Comparison of ENCODE assay signal across 15 cellular contexts in genomic region chr19:50327013-50327412, GRCh38. TPM values are rescaled to one million over a fixed set of nuclear protein-coding genes. Genes with fewer than 3 reads are reported as not detected.
DNase-seq lines count a peak whose midpoint lies in the region; ATAC-seq and TF ChIP-seq lines count a peak whose summit lies in the region.
"Had no signal": no experiment of that assay in that cellular context is flagged by ENCODE, and none has a peak within 500 bp of the region (broad histone marks: within the 10 kb centered on the region; RNA-seq: fewer than 3 reads in every experiment).

No MANE protein-coding gene starts in this region.

- no peak overlapping the region for H2AFZ ChIP-seq in SU-DHL-6 (ENCODE audit: low read depth, low read length, severe bottlenecking)
- no peak overlapping the region for H2AFZ ChIP-seq in hepatocyte

- H3K79me2 ChIP-seq in SU-DHL-6 (ENCODE audit: insufficient read depth, low read length) (0 out of 2 replicates have a peak, but pooled peaks cover 3% of the 10 kb centered on the region), hepatocyte (no peaks in the 10 kb centered on the region)

- no peaks in the 10 kb centered on the region for H3K9me3 ChIP-seq in SU-DHL-6 (ENCODE audit: insufficient read depth, low read length)
- no peaks in the 10 kb centered on the region for H3K9me3 ChIP-seq in hepatocyte (ENCODE audit: low read depth)
- H3K9me3 ChIP-seq in prostate gland: no peaks in the 10 kb centered on the region
- H3K9me3 ChIP-seq: psoas muscle had no signal

- 0 out of 2 replicates have a peak, but pooled peaks cover 9% of the 10 kb centered on the region for H4K20me1 ChIP-seq in SU-DHL-6 (ENCODE audit: low read depth, low read length)
- peaks cover 3% of the 10 kb centered on the region for H4K20me1 ChIP-seq in hepatocyte (ENCODE audit: insufficient read depth, poor library complexity, severe bottlenecking)

- no peak for TF ChIP-seq POLR2A in prostate gland (IDR thresholded peaks at IDR 0.05)

- no peak overlapping the region for H3K27ac ChIP-seq in SU-DHL-6 (ENCODE audit: low read depth, low read length)
- H3K27ac ChIP-seq in hepatocyte: no peak overlapping the region
- no peak overlapping the region for H3K27ac ChIP-seq in prostate gland
- H3K27ac ChIP-seq: psoas muscle had no signal

- no peak for TF ChIP-seq CTCF in SU-DHL-6 (IDR thresholded peaks at IDR 0.05; ENCODE audit: insufficient read depth, low read length, poor library complexity, severe bottlenecking)
- TF ChIP-seq CTCF in hepatocyte (IDR thresholded peaks at IDR 0.05; ENCODE audit: poor library complexity): no peak
- TF ChIP-seq CTCF in prostate gland (IDR thresholded peaks at IDR 0.05): no peak

- H3K4me3 ChIP-seq in SU-DHL-6 (ENCODE audit: insufficient read depth, low read length, poor library complexity, severe bottlenecking) (peak overlapping the region; percentile 32), hepatocyte (no peak overlapping the region), prostate gland (no peak overlapping the region)
- H3K4me3 ChIP-seq: psoas muscle had no signal

- peaks cover 37% of the 10 kb centered on the region for H3K27me3 Mint-ChIP-seq in activated naive CD4-positive, alpha-beta T cell treated with anti-CD3 and anti-CD28 coated beads for 36 hours (ENCODE audit: low read depth)
- peaks cover 14% of the 10 kb centered on the region for H3K27me3 Mint-ChIP-seq in stimulated activated memory B cell treated with anti-CD40 and anti-IgM and Interleukin-4, amounts not matched to agents 10 μg/mL and 1 μg/mL and 100 μg/mL, for 72 hours

- peaks cover 8% of the 10 kb centered on the region for H3K36me3 Mint-ChIP-seq in activated naive CD4-positive, alpha-beta T cell treated with anti-CD3 and anti-CD28 coated beads for 36 hours (ENCODE audit: low read depth)
- H3K36me3 Mint-ChIP-seq in stimulated activated memory B cell treated with anti-CD40 and anti-IgM and Interleukin-4, amounts not matched to agents 10 μg/mL and 1 μg/mL and 100 μg/mL, for 72 hours: peaks cover 36% of the 10 kb centered on the region

- H3K27ac Mint-ChIP-seq in activated naive CD4-positive, alpha-beta T cell treated with anti-CD3 and anti-CD28 coated beads for 36 hours: no peak overlapping the region
- peak overlapping the region; percentile 58 for H3K27ac Mint-ChIP-seq in stimulated activated memory B cell treated with anti-CD40 and anti-IgM and Interleukin-4, amounts not matched to agents 10 μg/mL and 1 μg/mL and 100 μg/mL, for 72 hours

- ATAC-seq in stimulated activated memory B cell treated with anti-CD40 and anti-IgM and Interleukin-4, amounts not matched to agents 10 μg/mL and 1 μg/mL and 100 μg/mL, for 72 hours: no peak
- ATAC-seq in HG03175 (IDR thresholded peaks at IDR 0.05; ENCODE audit: unreplicated experiment): no peak
- ATAC-seq: psoas muscle had no signal

- intact Hi-C loops in activated naive CD4-positive, alpha-beta T cell treated with anti-CD3 and anti-CD28 coated beads for 36 hours (cut with micrococcal nuclease): loop anchor here (5.0 kb wide), 1 partner anchor 300 kb away; the partner anchor contains the start of genes VRK3 and ZNF473
- intact Hi-C loops in prostate gland (cut with DNase I): no loop called here

- H3K4me1 ChIP-seq in hepatocyte (ENCODE audit: insufficient read depth) (peaks cover 14% of the 10 kb centered on the region), prostate gland (replicated peaks) (peaks cover 10% of the 10 kb centered on the region)

- peaks cover 15% of the 10 kb centered on the region for H3F3A ChIP-seq in SU-DHL-6 (ENCODE audit: insufficient read depth)

- no peaks in the 10 kb centered on the region for H3K27me3 ChIP-seq in SU-DHL-6 (ENCODE audit: low read length)
- peaks cover 28% of the 10 kb centered on the region for H3K27me3 ChIP-seq in hepatocyte
- H3K27me3 ChIP-seq in prostate gland (replicated peaks; ENCODE audit: insufficient read depth): no peaks in the 10 kb centered on the region

- peak overlapping the region; percentile 61 for H3K4me2 ChIP-seq in SU-DHL-6 (ENCODE audit: low read depth, low read length, poor library complexity, severe bottlenecking)
- H3K4me2 ChIP-seq in hepatocyte: peak overlapping the region; percentile 76

- H3K36me3 ChIP-seq in SU-DHL-6 (ENCODE audit: low read length): no peaks in the 10 kb centered on the region
- H3K36me3 ChIP-seq in hepatocyte (replicated peaks; ENCODE audit: insufficient read depth, low read depth): no peaks in the 10 kb centered on the region
- H3K36me3 ChIP-seq in prostate gland: no peaks in the 10 kb centered on the region

- CTCF ChIA-PET in activated naive CD4-positive, alpha-beta T cell treated with anti-CD3 and anti-CD28 coated beads for 36 hours (lab: Charles Lee): interaction anchor here (0.6 kb wide), 1 partner anchor 598 kb away, joined by 4 read pairs; no protein-coding TSS in a partner anchor

- no peaks in the 10 kb centered on the region for H3K9me3 Mint-ChIP-seq in activated naive CD4-positive, alpha-beta T cell treated with anti-CD3 and anti-CD28 coated beads for 36 hours
- no peaks in the 10 kb centered on the region for H3K9me3 Mint-ChIP-seq in stimulated activated memory B cell treated with anti-CD40 and anti-IgM and Interleukin-4, amounts not matched to agents 10 μg/mL and 1 μg/mL and 100 μg/mL, for 72 hours

- H3K9me2 ChIP-seq in SU-DHL-6 (replicated peaks; ENCODE audit: insufficient read depth, low read length): no peaks in the 10 kb centered on the region
- no peaks in the 10 kb centered on the region for H3K9me2 ChIP-seq in hepatocyte (replicated peaks; ENCODE audit: insufficient read depth)

- 54% methylated on average over 4 of the region's 4 CpGs for WGBS in hepatocyte (ENCODE audit: low lambda C conversion rate, missing lambda C conversion rate)
- 44% methylated on average over 3 of the region's 4 CpGs for WGBS in prostate gland

- H3K4me3 Mint-ChIP-seq in activated naive CD4-positive, alpha-beta T cell treated with anti-CD3 and anti-CD28 coated beads for 36 hours: peak overlapping the region; percentile 66
- H3K4me3 Mint-ChIP-seq in stimulated activated memory B cell treated with anti-CD40 and anti-IgM and Interleukin-4, amounts not matched to agents 10 μg/mL and 1 μg/mL and 100 μg/mL, for 72 hours: peak overlapping the region; percentile 85

- DNase-seq in activated naive CD4-positive, alpha-beta T cell treated with anti-CD3 and anti-CD28 coated beads for 36 hours: no peak
- DNase-seq in activated naive CD4-positive, alpha-beta T cell treated with anti-CD3 and anti-CD28 coated beads, Interleukin-2, amount 50 U/mL, for 16 hours: no peak
- DNase-seq in hepatocyte (ENCODE audit: low spot score) (no peak), prostate gland (ENCODE audit: low spot score) (no peak), NCI-H510A treated with DMSO at 0.1 percent for 48 hours (lab: John Stamatoyannopoulos, UW) (no peak)
- DNase-seq: activated CD4-positive, CD25-positive, alpha-beta regulatory T cell; activated gamma-delta T cell; DMS79; mammary epithelial cell; NCI-H2171; psoas muscle had no signal

- H3K4me1 Mint-ChIP-seq in activated naive CD4-positive, alpha-beta T cell treated with anti-CD3 and anti-CD28 coated beads for 36 hours (ENCODE audit: low read depth): peaks cover 44% of the 10 kb centered on the region
- H3K4me1 Mint-ChIP-seq in stimulated activated memory B cell treated with anti-CD40 and anti-IgM and Interleukin-4, amounts not matched to agents 10 μg/mL and 1 μg/mL and 100 μg/mL, for 72 hours: peaks cover 62% of the 10 kb centered on the region

- no peak overlapping the region for H3K9ac ChIP-seq in SU-DHL-6 (ENCODE audit: low read length)

RNA-seq across cellular contexts. Expression of gene KCNC3, which starts 2.2 kb away (rescaled TPM):
- 1 to 10 TPM; 2.0 to 2.4 TPM for total RNA-seq in activated naive CD4-positive, alpha-beta T cell treated with anti-CD3 and anti-CD28 coated beads for 36 hours
- total RNA-seq in hepatocyte (0.24 and 0.40 TPM in 2 replicates), prostate gland (10 to 100 TPM in 1 of 2 donors, 1 to 10 TPM in 1; 3.6 to 10.6 TPM)
- polyA plus RNA-seq in hepatocyte: 1.5 and 1.6 TPM in 2 replicates
- total RNA-seq: MCF 10A had no signal
- polyA plus RNA-seq: mammary epithelial cell had no signal

RNA-seq across cellular contexts. Expression of gene NAPSA, which starts 38.4 kb away (rescaled TPM):
- total RNA-seq in activated naive CD4-positive, alpha-beta T cell treated with anti-CD3 and anti-CD28 coated beads for 36 hours: 10 to 100 TPM; 40.2 to 41.0 TPM
- total RNA-seq in hepatocyte: 7.3 and 12.4 TPM in 2 replicates
- polyA plus RNA-seq in hepatocyte: 2.7 and 12.1 TPM in 2 replicates
- 1 to 10 TPM in 1 of 2 donors, under 1 TPM in 1; 0.85 to 5.0 TPM for total RNA-seq in prostate gland

RNA-seq across cellular contexts. Expression of gene NR1H2, which starts 49.2 kb away (rescaled TPM):
- total RNA-seq in activated naive CD4-positive, alpha-beta T cell treated with anti-CD3 and anti-CD28 coated beads for 36 hours: 10 to 100 TPM; 47.2 to 49.3 TPM
- total RNA-seq in hepatocyte (41.4 and 53.2 TPM in 2 replicates), prostate gland (100 to 1,000 TPM; 110 to 129 TPM)
- 55.9 and 62.9 TPM in 2 replicates for polyA plus RNA-seq in hepatocyte

RNA-seq across cellular contexts. Expression of gene POLD1, which starts 57.1 kb away (rescaled TPM):
- 100 to 1,000 TPM; 221 to 224 TPM for total RNA-seq in activated naive CD4-positive, alpha-beta T cell treated with anti-CD3 and anti-CD28 coated beads for 36 hours
- total RNA-seq in hepatocyte (13.6 and 18.2 TPM in 2 replicates), prostate gland (10 to 100 TPM; 15.6 to 35.7 TPM)
- polyA plus RNA-seq in hepatocyte: 32.6 and 40.4 TPM in 2 replicates
